ENCODE assay signal across 27 cellular contexts in genomic region chr22:44018594-44018993, GRCh38.
"Had no signal": no experiment of that assay in that cellular context is flagged by ENCODE, and none has a peak within 500 bp of the region (broad histone marks: within the 10 kb centered on the region; RNA-seq: fewer than 3 reads in every experiment).

No MANE protein-coding gene starts in this region.

- FAIRE-seq: colon, endothelial cell of umbilical vein, islet of Langerhans, keratinocyte had no signal

- H3K4me3 ChIP-seq: coronary artery, dorsolateral prefrontal cortex, esophagus squamous epithelium, gastrocnemius medialis, heart right ventricle, lung had no signal

- H3K27ac ChIP-seq: coronary artery, dorsolateral prefrontal cortex, epithelial cell of prostate, esophagus squamous epithelium had no signal

- H3K27me3 ChIP-seq: dorsolateral prefrontal cortex, gastrocnemius medialis, heart right ventricle had no signal

- ATAC-seq: esophagus mucosa, gastrocnemius medialis, heart right ventricle, left colon, left lobe of liver, left ventricle myocardium superior had no signal

- H3K36me3 ChIP-seq: esophagus squamous epithelium, gastrocnemius medialis, heart right ventricle had no signal

- DNase-seq: dermis blood vessel endothelial cell; dorsolateral prefrontal cortex; effector CD4-positive, alpha-beta T cell; effector memory CD4-positive, alpha-beta T cell; erythroblast; esophagus squamous epithelium; foreskin fibroblast; foreskin melanocyte; gastrocnemius medialis; glutamatergic neuron; head of caudate nucleus; heart right ventricle; hippocampal formation; left colon; left ventricle myocardium superior; mammary epithelial cell; mesendoderm; midbrain had no signal

- H3K9me3 ChIP-seq: esophagus squamous epithelium, gastrocnemius medialis, heart right ventricle had no signal
